In genomic region chr11:121465709-121466062, GRCh38 we compare ENCODE assay signal across 1 cellular context.
TF ChIP-seq lines count a peak whose summit lies in the region.

No MANE protein-coding gene starts in this region.

TF ChIP-seq in HCT116, 20 proteins besides CTCF, POLR2A, EP300 and RAD21 (continued from another document):
- TF ChIP-seq REST (IDR thresholded peaks at IDR 0.05; ENCODE audit: low read depth) (no peak), FOSL1 (IDR thresholded peaks at IDR 0.05; ENCODE audit: low read depth) (no peak), CEBPB (IDR thresholded peaks at IDR 0.05; ENCODE audit: low read depth) (no peak), JUND (IDR thresholded peaks at IDR 0.05) (no peak)
